In the genomic region with DNA sequence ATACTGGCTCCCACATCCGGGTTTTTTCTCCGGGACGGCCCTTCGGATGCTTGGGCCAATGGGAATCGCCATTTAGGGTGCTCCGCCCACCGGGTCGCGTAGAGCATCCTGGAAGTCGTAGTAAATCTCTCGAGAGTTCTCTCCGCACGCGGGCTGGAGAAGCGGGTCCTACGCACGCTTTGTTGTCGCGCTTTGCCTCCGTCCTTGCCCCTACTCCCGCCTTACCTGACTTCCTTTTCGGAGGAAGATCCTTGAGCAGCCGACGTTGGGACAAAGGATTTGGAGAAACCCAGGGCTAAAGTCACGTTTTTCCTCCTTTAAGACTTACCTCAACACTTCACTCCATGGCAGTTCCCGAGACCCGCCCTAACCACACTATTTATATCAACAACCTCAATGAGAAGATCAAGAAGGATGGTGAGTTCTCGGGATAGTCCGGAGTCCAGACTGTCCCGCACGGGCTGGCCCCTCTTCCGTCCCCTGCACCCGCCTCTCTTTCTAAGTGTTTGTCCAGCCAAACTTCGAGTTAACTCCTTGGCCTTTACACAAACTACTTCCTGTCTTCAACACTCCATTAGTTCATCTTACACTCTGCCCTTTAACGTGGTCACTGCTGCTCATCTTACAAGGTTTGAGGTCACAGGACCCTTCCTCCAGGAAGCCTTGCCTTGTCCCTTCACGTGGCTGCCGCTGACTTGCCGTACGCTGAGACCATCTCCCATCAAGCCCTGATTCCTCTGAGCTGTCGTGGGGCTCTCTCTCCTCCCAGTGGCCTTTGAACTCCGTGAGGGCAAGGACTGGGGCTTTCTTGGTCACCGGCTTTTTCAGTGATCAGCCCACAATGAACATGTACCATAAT, we compare ENCODE assay signal across 1 cellular context.
TF ChIP-seq lines count a peak whose summit lies in the region.

A gene (plus strand): TSS at position 139 of the 859 bp plus-strand sequence. CDS start 206 bp downstream, at position 345.

TF ChIP-seq in GM12878, 131 proteins besides CTCF, POLR2A, EP300 and RAD21 (continued from another document and continues in another):
- TF ChIP-seq, protein P1, sequence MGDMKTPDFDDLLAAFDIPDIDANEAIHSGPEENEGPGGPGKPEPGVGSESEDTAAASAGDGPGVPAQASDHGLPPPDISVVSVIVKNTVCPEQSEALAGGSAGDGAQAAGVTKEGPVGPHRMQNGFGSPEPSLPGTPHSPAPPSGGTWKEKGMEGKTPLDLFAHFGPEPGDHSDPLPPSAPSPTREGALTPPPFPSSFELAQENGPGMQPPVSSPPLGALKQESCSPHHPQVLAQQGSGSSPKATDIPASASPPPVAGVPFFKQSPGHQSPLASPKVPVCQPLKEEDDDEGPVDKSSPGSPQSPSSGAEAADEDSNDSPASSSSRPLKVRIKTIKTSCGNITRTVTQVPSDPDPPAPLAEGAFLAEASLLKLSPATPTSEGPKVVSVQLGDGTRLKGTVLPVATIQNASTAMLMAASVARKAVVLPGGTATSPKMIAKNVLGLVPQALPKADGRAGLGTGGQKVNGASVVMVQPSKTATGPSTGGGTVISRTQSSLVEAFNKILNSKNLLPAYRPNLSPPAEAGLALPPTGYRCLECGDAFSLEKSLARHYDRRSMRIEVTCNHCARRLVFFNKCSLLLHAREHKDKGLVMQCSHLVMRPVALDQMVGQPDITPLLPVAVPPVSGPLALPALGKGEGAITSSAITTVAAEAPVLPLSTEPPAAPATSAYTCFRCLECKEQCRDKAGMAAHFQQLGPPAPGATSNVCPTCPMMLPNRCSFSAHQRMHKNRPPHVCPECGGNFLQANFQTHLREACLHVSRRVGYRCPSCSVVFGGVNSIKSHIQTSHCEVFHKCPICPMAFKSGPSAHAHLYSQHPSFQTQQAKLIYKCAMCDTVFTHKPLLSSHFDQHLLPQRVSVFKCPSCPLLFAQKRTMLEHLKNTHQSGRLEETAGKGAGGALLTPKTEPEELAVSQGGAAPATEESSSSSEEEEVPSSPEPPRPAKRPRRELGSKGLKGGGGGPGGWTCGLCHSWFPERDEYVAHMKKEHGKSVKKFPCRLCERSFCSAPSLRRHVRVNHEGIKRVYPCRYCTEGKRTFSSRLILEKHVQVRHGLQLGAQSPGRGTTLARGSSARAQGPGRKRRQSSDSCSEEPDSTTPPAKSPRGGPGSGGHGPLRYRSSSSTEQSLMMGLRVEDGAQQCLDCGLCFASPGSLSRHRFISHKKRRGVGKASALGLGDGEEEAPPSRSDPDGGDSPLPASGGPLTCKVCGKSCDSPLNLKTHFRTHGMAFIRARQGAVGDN (IDR thresholded peaks at IDR 0.05) = peak; percentile 59
- TF ChIP-seq, protein P2, sequence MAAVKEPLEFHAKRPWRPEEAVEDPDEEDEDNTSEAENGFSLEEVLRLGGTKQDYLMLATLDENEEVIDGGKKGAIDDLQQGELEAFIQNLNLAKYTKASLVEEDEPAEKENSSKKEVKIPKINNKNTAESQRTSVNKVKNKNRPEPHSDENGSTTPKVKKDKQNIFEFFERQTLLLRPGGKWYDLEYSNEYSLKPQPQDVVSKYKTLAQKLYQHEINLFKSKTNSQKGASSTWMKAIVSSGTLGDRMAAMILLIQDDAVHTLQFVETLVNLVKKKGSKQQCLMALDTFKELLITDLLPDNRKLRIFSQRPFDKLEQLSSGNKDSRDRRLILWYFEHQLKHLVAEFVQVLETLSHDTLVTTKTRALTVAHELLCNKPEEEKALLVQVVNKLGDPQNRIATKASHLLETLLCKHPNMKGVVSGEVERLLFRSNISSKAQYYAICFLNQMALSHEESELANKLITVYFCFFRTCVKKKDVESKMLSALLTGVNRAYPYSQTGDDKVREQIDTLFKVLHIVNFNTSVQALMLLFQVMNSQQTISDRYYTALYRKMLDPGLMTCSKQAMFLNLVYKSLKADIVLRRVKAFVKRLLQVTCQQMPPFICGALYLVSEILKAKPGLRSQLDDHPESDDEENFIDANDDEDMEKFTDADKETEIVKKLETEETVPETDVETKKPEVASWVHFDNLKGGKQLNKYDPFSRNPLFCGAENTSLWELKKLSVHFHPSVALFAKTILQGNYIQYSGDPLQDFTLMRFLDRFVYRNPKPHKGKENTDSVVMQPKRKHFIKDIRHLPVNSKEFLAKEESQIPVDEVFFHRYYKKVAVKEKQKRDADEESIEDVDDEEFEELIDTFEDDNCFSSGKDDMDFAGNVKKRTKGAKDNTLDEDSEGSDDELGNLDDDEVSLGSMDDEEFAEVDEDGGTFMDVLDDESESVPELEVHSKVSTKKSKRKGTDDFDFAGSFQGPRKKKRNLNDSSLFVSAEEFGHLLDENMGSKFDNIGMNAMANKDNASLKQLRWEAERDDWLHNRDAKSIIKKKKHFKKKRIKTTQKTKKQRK (IDR thresholded peaks at IDR 0.05; ENCODE audit: low read depth, low read length) = no peak
- TF ChIP-seq FOS (IDR thresholded peaks at IDR 0.05; ENCODE audit: borderline replicate concordance, extremely low read depth, insufficient read length) (no peak), ASH2L (IDR thresholded peaks at IDR 0.05; ENCODE audit: borderline replicate concordance, low read depth) (0 out of 2 replicates have a peak, but pooled peaks have one; percentile 1), ZNF622 (IDR thresholded peaks at IDR 0.05) (no peak), FOXM1 (IDR thresholded peaks at IDR 0.05; ENCODE audit: low read depth, low read length) (no peak), NR2F1 (conservative IDR thresholded peaks at IDR 0.05) (peak; percentile 92), CHD1 (IDR thresholded peaks at IDR 0.05; ENCODE audit: low read depth, low read length) (peak; percentile 91), YY1 (IDR thresholded peaks at IDR 0.05; ENCODE audit: low read depth, low read length) (peak; percentile 63; the same call in 1 of the 2 replicates), SMARCA5 (IDR thresholded peaks at IDR 0.05) (no peak), RFX5 (IDR thresholded peaks at IDR 0.05; ENCODE audit: low read depth, low read length) (no peak), CREB1 (IDR thresholded peaks at IDR 0.05; ENCODE audit: low read depth) (peak; percentile 56; the same call in 1 of the 2 replicates), SMAD5 (IDR thresholded peaks at IDR 0.05; ENCODE audit: low read depth) (peak; percentile 70), MEF2B (IDR thresholded peaks at IDR 0.05; ENCODE audit: partially characterized antibody, poor library complexity, severe bottlenecking) (no peak), RUNX3 (IDR thresholded peaks at IDR 0.05; ENCODE audit: low read length) (peak; percentile 2; the same call in 1 of the 2 replicates), STAT3 (IDR thresholded peaks at IDR 0.05; ENCODE audit: low read depth, low read length) (0 out of 2 replicates have a peak, but pooled peaks have one; percentile 10), KLF5 (IDR thresholded peaks at IDR 0.05; ENCODE audit: partially characterized antibody) (no peak), SPI1 (IDR thresholded peaks at IDR 0.05; ENCODE audit: borderline replicate concordance, insufficient read depth, low read depth, low read length) (peak; percentile 20)
- TF ChIP-seq, protein P3, sequence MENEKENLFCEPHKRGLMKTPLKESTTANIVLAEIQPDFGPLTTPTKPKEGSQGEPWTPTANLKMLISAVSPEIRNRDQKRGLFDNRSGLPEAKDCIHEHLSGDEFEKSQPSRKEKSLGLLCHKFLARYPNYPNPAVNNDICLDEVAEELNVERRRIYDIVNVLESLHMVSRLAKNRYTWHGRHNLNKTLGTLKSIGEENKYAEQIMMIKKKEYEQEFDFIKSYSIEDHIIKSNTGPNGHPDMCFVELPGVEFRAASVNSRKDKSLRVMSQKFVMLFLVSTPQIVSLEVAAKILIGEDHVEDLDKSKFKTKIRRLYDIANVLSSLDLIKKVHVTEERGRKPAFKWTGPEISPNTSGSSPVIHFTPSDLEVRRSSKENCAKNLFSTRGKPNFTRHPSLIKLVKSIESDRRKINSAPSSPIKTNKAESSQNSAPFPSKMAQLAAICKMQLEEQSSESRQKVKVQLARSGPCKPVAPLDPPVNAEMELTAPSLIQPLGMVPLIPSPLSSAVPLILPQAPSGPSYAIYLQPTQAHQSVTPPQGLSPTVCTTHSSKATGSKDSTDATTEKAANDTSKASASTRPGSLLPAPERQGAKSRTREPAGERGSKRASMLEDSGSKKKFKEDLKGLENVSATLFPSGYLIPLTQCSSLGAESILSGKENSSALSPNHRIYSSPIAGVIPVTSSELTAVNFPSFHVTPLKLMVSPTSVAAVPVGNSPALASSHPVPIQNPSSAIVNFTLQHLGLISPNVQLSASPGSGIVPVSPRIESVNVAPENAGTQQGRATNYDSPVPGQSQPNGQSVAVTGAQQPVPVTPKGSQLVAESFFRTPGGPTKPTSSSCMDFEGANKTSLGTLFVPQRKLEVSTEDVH (IDR thresholded peaks at IDR 0.05; ENCODE audit: low read depth, partially characterized antibody) = no peak
- TF ChIP-seq, protein P4, sequence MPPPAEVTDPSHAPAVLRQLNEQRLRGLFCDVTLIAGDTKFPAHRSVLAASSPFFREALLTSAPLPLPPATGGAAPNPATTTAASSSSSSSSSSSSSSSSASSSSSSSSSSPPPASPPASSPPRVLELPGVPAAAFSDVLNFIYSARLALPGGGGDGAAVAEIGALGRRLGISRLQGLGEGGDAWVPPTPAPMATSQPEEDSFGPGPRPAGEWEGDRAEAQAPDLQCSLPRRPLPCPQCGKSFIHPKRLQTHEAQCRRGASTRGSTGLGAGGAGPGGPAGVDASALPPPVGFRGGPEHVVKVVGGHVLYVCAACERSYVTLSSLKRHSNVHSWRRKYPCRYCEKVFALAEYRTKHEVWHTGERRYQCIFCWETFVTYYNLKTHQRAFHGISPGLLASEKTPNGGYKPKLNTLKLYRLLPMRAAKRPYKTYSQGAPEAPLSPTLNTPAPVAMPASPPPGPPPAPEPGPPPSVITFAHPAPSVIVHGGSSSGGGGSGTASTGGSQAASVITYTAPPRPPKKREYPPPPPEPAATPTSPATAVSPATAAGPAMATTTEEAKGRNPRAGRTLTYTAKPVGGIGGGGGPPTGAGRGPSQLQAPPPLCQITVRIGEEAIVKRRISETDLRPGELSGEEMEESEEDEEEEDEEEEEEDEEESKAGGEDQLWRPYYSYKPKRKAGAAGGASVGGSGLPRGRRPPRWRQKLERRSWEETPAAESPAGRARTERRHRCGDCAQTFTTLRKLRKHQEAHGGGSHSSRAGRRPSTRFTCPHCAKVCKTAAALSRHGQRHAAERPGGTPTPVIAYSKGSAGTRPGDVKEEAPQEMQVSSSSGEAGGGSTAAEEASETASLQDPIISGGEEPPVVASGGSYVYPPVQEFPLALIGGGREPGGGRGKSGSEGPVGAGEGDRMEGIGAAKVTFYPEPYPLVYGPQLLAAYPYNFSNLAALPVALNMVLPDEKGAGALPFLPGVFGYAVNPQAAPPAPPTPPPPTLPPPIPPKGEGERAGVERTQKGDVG (CRISPR knock-in tag; IDR thresholded peaks at IDR 0.05) = no peak
- TF ChIP-seq, protein P5, sequence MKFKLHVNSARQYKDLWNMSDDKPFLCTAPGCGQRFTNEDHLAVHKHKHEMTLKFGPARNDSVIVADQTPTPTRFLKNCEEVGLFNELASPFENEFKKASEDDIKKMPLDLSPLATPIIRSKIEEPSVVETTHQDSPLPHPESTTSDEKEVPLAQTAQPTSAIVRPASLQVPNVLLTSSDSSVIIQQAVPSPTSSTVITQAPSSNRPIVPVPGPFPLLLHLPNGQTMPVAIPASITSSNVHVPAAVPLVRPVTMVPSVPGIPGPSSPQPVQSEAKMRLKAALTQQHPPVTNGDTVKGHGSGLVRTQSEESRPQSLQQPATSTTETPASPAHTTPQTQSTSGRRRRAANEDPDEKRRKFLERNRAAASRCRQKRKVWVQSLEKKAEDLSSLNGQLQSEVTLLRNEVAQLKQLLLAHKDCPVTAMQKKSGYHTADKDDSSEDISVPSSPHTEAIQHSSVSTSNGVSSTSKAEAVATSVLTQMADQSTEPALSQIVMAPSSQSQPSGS (IDR thresholded peaks at IDR 0.05; ENCODE audit: low read length) = no peak
- TF ChIP-seq, protein P6, sequence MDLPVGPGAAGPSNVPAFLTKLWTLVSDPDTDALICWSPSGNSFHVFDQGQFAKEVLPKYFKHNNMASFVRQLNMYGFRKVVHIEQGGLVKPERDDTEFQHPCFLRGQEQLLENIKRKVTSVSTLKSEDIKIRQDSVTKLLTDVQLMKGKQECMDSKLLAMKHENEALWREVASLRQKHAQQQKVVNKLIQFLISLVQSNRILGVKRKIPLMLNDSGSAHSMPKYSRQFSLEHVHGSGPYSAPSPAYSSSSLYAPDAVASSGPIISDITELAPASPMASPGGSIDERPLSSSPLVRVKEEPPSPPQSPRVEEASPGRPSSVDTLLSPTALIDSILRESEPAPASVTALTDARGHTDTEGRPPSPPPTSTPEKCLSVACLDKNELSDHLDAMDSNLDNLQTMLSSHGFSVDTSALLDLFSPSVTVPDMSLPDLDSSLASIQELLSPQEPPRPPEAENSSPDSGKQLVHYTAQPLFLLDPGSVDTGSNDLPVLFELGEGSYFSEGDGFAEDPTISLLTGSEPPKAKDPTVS (IDR thresholded peaks at IDR 0.05; ENCODE audit: low read depth, low read length) = no peak
- TF ChIP-seq, protein P7, sequence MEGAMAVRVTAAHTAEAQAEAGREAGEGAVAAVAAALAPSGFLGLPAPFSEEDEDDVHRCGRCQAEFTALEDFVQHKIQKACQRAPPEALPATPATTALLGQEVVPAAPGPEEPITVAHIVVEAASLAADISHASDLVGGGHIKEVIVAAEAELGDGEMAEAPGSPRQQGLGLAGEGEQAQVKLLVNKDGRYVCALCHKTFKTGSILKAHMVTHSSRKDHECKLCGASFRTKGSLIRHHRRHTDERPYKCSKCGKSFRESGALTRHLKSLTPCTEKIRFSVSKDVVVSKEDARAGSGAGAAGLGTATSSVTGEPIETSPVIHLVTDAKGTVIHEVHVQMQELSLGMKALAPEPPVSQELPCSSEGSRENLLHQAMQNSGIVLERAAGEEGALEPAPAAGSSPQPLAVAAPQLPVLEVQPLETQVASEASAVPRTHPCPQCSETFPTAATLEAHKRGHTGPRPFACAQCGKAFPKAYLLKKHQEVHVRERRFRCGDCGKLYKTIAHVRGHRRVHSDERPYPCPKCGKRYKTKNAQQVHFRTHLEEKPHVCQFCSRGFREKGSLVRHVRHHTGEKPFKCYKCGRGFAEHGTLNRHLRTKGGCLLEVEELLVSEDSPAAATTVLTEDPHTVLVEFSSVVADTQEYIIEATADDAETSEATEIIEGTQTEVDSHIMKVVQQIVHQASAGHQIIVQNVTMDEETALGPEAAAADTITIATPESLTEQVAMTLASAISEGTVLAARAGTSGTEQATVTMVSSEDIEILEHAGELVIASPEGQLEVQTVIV (IDR thresholded peaks at IDR 0.05; ENCODE audit: borderline replicate concordance, partially characterized antibody) = no peak
- TF ChIP-seq, protein P8, sequence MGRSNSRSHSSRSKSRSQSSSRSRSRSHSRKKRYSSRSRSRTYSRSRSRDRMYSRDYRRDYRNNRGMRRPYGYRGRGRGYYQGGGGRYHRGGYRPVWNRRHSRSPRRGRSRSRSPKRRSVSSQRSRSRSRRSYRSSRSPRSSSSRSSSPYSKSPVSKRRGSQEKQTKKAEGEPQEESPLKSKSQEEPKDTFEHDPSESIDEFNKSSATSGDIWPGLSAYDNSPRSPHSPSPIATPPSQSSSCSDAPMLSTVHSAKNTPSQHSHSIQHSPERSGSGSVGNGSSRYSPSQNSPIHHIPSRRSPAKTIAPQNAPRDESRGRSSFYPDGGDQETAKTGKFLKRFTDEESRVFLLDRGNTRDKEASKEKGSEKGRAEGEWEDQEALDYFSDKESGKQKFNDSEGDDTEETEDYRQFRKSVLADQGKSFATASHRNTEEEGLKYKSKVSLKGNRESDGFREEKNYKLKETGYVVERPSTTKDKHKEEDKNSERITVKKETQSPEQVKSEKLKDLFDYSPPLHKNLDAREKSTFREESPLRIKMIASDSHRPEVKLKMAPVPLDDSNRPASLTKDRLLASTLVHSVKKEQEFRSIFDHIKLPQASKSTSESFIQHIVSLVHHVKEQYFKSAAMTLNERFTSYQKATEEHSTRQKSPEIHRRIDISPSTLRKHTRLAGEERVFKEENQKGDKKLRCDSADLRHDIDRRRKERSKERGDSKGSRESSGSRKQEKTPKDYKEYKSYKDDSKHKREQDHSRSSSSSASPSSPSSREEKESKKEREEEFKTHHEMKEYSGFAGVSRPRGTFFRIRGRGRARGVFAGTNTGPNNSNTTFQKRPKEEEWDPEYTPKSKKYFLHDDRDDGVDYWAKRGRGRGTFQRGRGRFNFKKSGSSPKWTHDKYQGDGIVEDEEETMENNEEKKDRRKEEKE (IDR thresholded peaks at IDR 0.05) = no peak
- TF ChIP-seq, protein P9, sequence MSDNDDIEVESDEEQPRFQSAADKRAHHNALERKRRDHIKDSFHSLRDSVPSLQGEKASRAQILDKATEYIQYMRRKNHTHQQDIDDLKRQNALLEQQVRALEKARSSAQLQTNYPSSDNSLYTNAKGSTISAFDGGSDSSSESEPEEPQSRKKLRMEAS (IDR thresholded peaks at IDR 0.05; ENCODE audit: low read depth, low read length) = peak; percentile 89
